7 cellular contexts compared by ENCODE assay signal in the genomic region with DNA sequence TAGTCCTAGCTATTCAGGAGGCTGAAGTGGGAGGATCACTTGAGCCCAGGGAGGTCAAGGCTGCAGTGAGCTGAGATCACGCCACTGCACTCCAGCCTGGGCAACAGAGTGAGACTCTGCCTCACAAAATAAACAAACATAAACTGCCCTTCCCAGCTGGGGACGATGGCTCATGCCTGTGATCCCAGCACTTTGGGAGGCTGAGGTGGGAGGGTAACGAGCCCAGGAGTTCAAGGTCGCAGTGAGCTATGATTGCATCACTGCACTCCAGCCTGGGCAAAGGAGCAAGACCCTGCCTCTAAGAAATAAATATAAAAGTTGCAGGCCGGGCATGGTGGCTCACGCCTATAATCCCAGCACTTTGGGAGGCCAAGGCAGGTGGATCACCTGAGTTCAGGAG. TPM values are rescaled to one million over a fixed set of nuclear protein-coding genes. Genes with fewer than 3 reads are reported as not detected.
"Had no signal": no experiment of that assay in that cellular context is flagged by ENCODE, and none has a peak within 500 bp of the region (broad histone marks: within the 10 kb centered on the region; RNA-seq: fewer than 3 reads in every experiment).

No MANE protein-coding gene starts in this region.

RNA-seq across cellular contexts. Expression of gene SFN, which starts 18.7 kb away (rescaled TPM):
- total RNA-seq: LHCN-M2, SK-MEL-5 had no signal
- polyA plus RNA-seq: IgD-negative memory B cell had no signal

RNA-seq across cellular contexts. Expression of gene NR0B2, which starts 32.2 kb away (rescaled TPM):
- total RNA-seq: LHCN-M2, MCF 10A, NCI-H460, PC-9, SK-MEL-5 had no signal
- polyA plus RNA-seq: IgD-negative memory B cell, SK-N-SH had no signal
